In genomic region chr10:125448596-125448995, GRCh38 we compare ENCODE assay signal across 10 cellular contexts.
DNase-seq lines count a peak whose midpoint lies in the region; ATAC-seq, FAIRE-seq and TF ChIP-seq lines count a peak whose summit lies in the region.
"Had no signal": no experiment of that assay in that cellular context is flagged by ENCODE, and none has a peak within 500 bp of the region (broad histone marks: within the 10 kb centered on the region; RNA-seq: fewer than 3 reads in every experiment).

No MANE protein-coding gene starts in this region.

- no peaks in the 10 kb centered on the region for H3K9me3 Mint-ChIP-seq in Calu3 (ENCODE audit: low read depth, unreplicated experiment)

- peaks cover 1% of the 10 kb centered on the region for H3K9me3 ChIP-seq in keratinocyte (ENCODE audit: control insufficient read depth, low read depth, low read length)

- no peaks in the 10 kb centered on the region for H3K4me1 Mint-ChIP-seq in Calu3 (ENCODE audit: low read depth, unreplicated experiment)

- no peaks in the 10 kb centered on the region for H3K79me2 ChIP-seq in keratinocyte (ENCODE audit: control insufficient read depth, insufficient read depth, low read length)

- H3K27me3 ChIP-seq in H7 (ENCODE audit: control insufficient read depth, insufficient read depth, low read length) (no peaks in the 10 kb centered on the region), keratinocyte (ENCODE audit: control insufficient read depth, extremely low read depth, insufficient read depth, low read length) (peaks cover 6% of the 10 kb centered on the region)

- no peak for FAIRE-seq in keratinocyte (lab: Jason Lieb, UNC)

- H3K9ac ChIP-seq in keratinocyte (ENCODE audit: control insufficient read depth, extremely low read depth, insufficient read depth, low read length): no peak overlapping the region

- no peak overlapping the region for H2AFZ ChIP-seq in keratinocyte (ENCODE audit: control insufficient read depth, low read length)

- no peaks in the 10 kb centered on the region for H3K36me3 Mint-ChIP-seq in Calu3 (ENCODE audit: insufficient read depth, unreplicated experiment)

- TF ChIP-seq CTCF in Calu3 (IDR thresholded peaks at IDR 0.05; ENCODE audit: unreplicated experiment): peak; percentile 21
- TF ChIP-seq CTCF in keratinocyte (optimal IDR thresholded peaks at IDR 0.05 in 1 of 3, IDR thresholded peaks at IDR 0.05 in 1 of 3, conservative IDR thresholded peaks at IDR 0.05 in 1 of 3; ENCODE audit: extremely low read depth in 1 of 3, insufficient read depth in 2 of 3, low read length in 3 of 3): peak; percentile 52 to 77 (median 63)

- no peak overlapping the region for H3K27ac Mint-ChIP-seq in Calu3 (ENCODE audit: unreplicated experiment)

- DNase-seq in Calu3 (peak; percentile 56), H7 (peak; percentile 74), SW480 (ENCODE audit: low spot score) (peak; percentile 26), keratinocyte (ENCODE audit: low read depth, low spot score) (peak; percentile 1), GOT3 (lab: John Stamatoyannopoulos, UW) (no peak), medulla oblongata (ENCODE audit: extremely low spot score) (no peak)
- no peak for DNase-seq in stimulated activated CD4-positive, alpha-beta T cell treated with anti-CD3 and anti-CD28 coated beads, Interleukin-1b, Interleukin-23, amount 100 ng/mL, for 48 hours
- DNase-seq: activated effector memory CD4-positive, alpha-beta T cell treated with Interleukin-2 at 50 U/mL for 16 hours; NCI-H345 had no signal

- dilution Hi-C loops in keratinocyte (cut with MboI; ENCODE audit: extremely low pct_ligation_motif_present, low sequenced_read_pairs): no loop called here

- no TSS peak for BruUV-seq in Calu3 (replicated peaks; lab: Mats Ljungman, UMichigan)

- intact Hi-C loops in Calu3 (cut with micrococcal nuclease; ENCODE audit: unreplicated experiment): no loop called here

- no peaks in the 10 kb centered on the region for H3K4me1 ChIP-seq in keratinocyte (ENCODE audit: control insufficient read depth, extremely low read depth, insufficient read depth, low read length)

- no peak overlapping the region for H3K27ac ChIP-seq in keratinocyte (ENCODE audit: control insufficient read depth, insufficient read depth, low read length)

- no peak overlapping the region for H3K4me3 ChIP-seq in H7 (ENCODE audit: insufficient read depth, low read depth, low read length)
- H3K4me3 ChIP-seq in keratinocyte (ENCODE audit: control insufficient read depth in 2 of 3, extremely low read depth in 1 of 3, insufficient read depth in 2 of 3, low read depth in 1 of 3, low read length in 3 of 3): no peak overlapping the region

- H3K9me1 ChIP-seq in keratinocyte (ENCODE audit: control insufficient read depth, extremely low read depth, insufficient read depth, low read length): no peaks in the 10 kb centered on the region

- H3K4me2 ChIP-seq in keratinocyte (ENCODE audit: control insufficient read depth, extremely low read depth, insufficient read depth, low read depth, low read length): no peak overlapping the region

- ATAC-seq in GM18870 (IDR thresholded peaks at IDR 0.05; ENCODE audit: unreplicated experiment): no peak

- no peaks in the 10 kb centered on the region for H3K36me3 ChIP-seq in H7 (replicated peaks; ENCODE audit: control insufficient read depth, insufficient read depth, low read length)
- no peaks in the 10 kb centered on the region for H3K36me3 ChIP-seq in keratinocyte (ENCODE audit: control insufficient read depth in 2 of 2, extremely low read depth in 1 of 2, insufficient read depth in 2 of 2, low read length in 2 of 2)

- no peak overlapping the region for H3K4me3 Mint-ChIP-seq in Calu3 (ENCODE audit: low read depth, unreplicated experiment)

- H3K27me3 Mint-ChIP-seq in Calu3 (ENCODE audit: unreplicated experiment): peaks cover 57% of the 10 kb centered on the region

- no peaks in the 10 kb centered on the region for H4K20me1 ChIP-seq in keratinocyte (ENCODE audit: control insufficient read depth, extremely low read depth, insufficient read depth, low read length)

- CTCF ChIA-PET in Calu3 (lab: Charles Lee): interaction anchor here (0.6 to 0.7 kb wide), 2 partner anchors 28 to 1077 kb away, joined by 3 to 4 read pairs; no protein-coding TSS in a partner anchor

Comparison
In these comparisons a context has a peak if more than half of its experiments do, and no peak if none do; other contexts are left out.
1. DNase-seq: peak in Calu3 (single experiment), H7 (single experiment), SW480 (single experiment) and keratinocyte (single experiment); none in stimulated activated CD4-positive, alpha-beta T cell treated with anti-CD3 and anti-CD28 coated beads, Interleukin-1b, Interleukin-23, amount 100 ng/mL, for 48 hours (single experiment), GOT3 (single experiment) and medulla oblongata (single experiment).